10 cellular contexts compared by ENCODE assay signal in genomic region chr2:38907743-38908562, GRCh38.
DNase-seq lines count a peak whose midpoint lies in the region; ATAC-seq lines count a peak whose summit lies in the region.
"Had no signal": no experiment of that assay in that cellular context is flagged by ENCODE, and none has a peak within 500 bp of the region (broad histone marks: within the 10 kb centered on the region; RNA-seq: fewer than 3 reads in every experiment).

No MANE protein-coding gene starts in this region.

- H3K27me3 Mint-ChIP-seq in stimulated activated memory B cell treated with anti-CD40 and anti-IgM and Interleukin-4, amounts not matched to agents 10 μg/mL and 1 μg/mL and 100 μg/mL, for 72 hours = no peaks in the 10 kb centered on the region

- peak overlapping the region; percentile 50 for H3K27ac Mint-ChIP-seq in stimulated activated memory B cell treated with anti-CD40 and anti-IgM and Interleukin-4, amounts not matched to agents 10 μg/mL and 1 μg/mL and 100 μg/mL, for 72 hours

- no peak overlapping the region for H3K27ac ChIP-seq in caudate nucleus (ENCODE audit: low read depth, low read length)
- H3K27ac ChIP-seq: vagina had no signal

- no peak overlapping the region for H3K4me3 Mint-ChIP-seq in stimulated activated memory B cell treated with anti-CD40 and anti-IgM and Interleukin-4, amounts not matched to agents 10 μg/mL and 1 μg/mL and 100 μg/mL, for 72 hours

- H3K9me3 Mint-ChIP-seq in stimulated activated memory B cell treated with anti-CD40 and anti-IgM and Interleukin-4, amounts not matched to agents 10 μg/mL and 1 μg/mL and 100 μg/mL, for 72 hours = no peaks in the 10 kb centered on the region

- H3K4me1 Mint-ChIP-seq in stimulated activated memory B cell treated with anti-CD40 and anti-IgM and Interleukin-4, amounts not matched to agents 10 μg/mL and 1 μg/mL and 100 μg/mL, for 72 hours = peaks cover 11% of the 10 kb centered on the region

- DNase-seq in activated T-cell treated with anti-CD3 and anti-CD28 coated beads for 48 hours (ENCODE audit: low read depth) (peak; percentile 4), activated T-cell treated with anti-CD3 and anti-CD28 coated beads for 4 hours (no peak), pons (ENCODE audit: low spot score) (no peak), NAMALWA (ENCODE audit: low spot score) (no peak), caudate nucleus (lab: John Stamatoyannopoulos, UW) (no peak)
- DNase-seq: NCI-H510A had no signal

- ATAC-seq in GM21737 (IDR thresholded peaks at IDR 0.05; ENCODE audit: unreplicated experiment) (peak; percentile 73), HG03469 (IDR thresholded peaks at IDR 0.05; ENCODE audit: unreplicated experiment) (peak; percentile 89)
- peak; percentile 77 for ATAC-seq in stimulated activated memory B cell treated with anti-CD40 and anti-IgM and Interleukin-4, amounts not matched to agents 10 μg/mL and 1 μg/mL and 100 μg/mL, for 72 hours

- H3K36me3 Mint-ChIP-seq in stimulated activated memory B cell treated with anti-CD40 and anti-IgM and Interleukin-4, amounts not matched to agents 10 μg/mL and 1 μg/mL and 100 μg/mL, for 72 hours = no peaks in the 10 kb centered on the region
